10 cellular contexts compared by ENCODE assay signal in the genomic region with DNA sequence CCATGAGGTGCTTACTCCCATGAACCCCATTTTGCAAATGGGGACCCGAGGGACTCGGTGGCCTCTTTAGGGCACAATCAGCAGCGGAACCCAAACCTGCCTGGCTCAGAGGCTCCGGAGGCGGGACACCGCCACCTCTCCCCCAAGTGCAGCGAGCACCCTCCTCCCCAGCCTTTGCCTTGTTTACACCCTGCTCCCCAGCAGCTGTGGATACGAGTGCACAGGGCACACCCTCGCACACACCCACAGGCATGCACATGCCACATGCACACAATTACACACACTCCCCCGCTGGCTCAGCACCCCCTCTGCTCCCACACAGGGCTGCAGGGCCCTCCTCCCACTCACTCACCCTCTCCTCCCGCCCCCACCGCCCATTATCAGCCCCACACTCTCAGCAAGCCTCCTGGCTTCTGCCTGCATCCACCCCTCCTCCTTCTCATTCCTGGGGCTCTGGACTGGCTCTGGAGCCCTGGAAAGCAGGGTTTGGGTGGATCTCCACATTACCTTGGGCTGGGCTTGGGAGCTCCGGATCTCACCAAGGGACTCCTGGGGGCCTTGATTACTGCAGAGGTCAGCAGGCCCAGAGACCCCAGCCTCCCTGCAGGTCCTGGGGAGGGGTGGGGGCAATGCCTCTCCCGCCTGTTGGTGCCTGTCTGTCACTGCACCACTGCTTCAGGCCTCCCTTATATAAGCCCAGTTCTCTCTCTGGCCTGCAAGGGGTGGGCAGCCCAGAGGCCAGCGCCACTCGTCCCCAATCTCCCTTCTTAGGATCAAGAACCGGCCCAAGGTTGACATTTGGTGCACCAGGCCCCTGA. TPM values are rescaled to one million over a fixed set of nuclear protein-coding genes. Genes with fewer than 3 reads are reported as not detected.
DNase-seq lines count a peak whose midpoint lies in the region; ATAC-seq and TF ChIP-seq lines count a peak whose summit lies in the region.
"Had no signal": no experiment of that assay in that cellular context is flagged by ENCODE, and none has a peak within 500 bp of the region (broad histone marks: within the 10 kb centered on the region; RNA-seq: fewer than 3 reads in every experiment).

No MANE protein-coding gene starts in this region.

- H2AFZ ChIP-seq in neural progenitor cell (replicated peaks): no peak overlapping the region

- peak overlapping the region; percentile 26 for H3K4me2 ChIP-seq in neural progenitor cell

- peaks cover under 1% of the 10 kb centered on the region for H3K79me2 ChIP-seq in neural progenitor cell (ENCODE audit: low read depth)

- H3K4me3 ChIP-seq in Peyer's patch: peak overlapping the region in 2 of 4 donors; percentile 15 to 49
- peak overlapping the region in 1 of 2 donors; percentile 2 for H3K4me3 ChIP-seq in gastroesophageal sphincter
- H3K4me3 ChIP-seq in neural progenitor cell: no peak overlapping the region

- peak overlapping the region; percentile 82 for H3K27ac Mint-ChIP-seq in neural progenitor cell
- H3K27ac Mint-ChIP-seq: B cell had no signal

- H3K9ac ChIP-seq in neural progenitor cell: no peak overlapping the region

- H3K4me1 Mint-ChIP-seq in neural progenitor cell: peaks cover 37% of the 10 kb centered on the region

- H3K9me3 ChIP-seq in Peyer's patch: no peaks in the 10 kb centered on the region
- H3K9me3 ChIP-seq in gastroesophageal sphincter: no peaks in the 10 kb centered on the region
- no peaks in the 10 kb centered on the region for H3K9me3 ChIP-seq in neural progenitor cell (ENCODE audit: low read depth)

- peaks cover 18% of the 10 kb centered on the region for H3K27me3 Mint-ChIP-seq in neural progenitor cell (ENCODE audit: insufficient read depth, low read depth)
- H3K27me3 Mint-ChIP-seq: B cell had no signal

- H3K9me3 Mint-ChIP-seq in neural progenitor cell: no peaks in the 10 kb centered on the region

- ATAC-seq in gastroesophageal sphincter: peak; percentile 52
- no peak for ATAC-seq in HG02870 (IDR thresholded peaks at IDR 0.05; ENCODE audit: unreplicated experiment)
- ATAC-seq in HG03378 (IDR thresholded peaks at IDR 0.05; ENCODE audit: unreplicated experiment): no peak

- no peaks in the 10 kb centered on the region for H3F3A ChIP-seq in neural progenitor cell (ENCODE audit: low read depth)

- H3K4me1 ChIP-seq in Peyer's patch (peaks cover 0 to 58% (median 4%) of the 10 kb centered on the region in 4 donors), gastroesophageal sphincter (peaks cover 7 to 82% (median 35%) of the 10 kb centered on the region in 3 donors), neural progenitor cell (peaks cover 15% of the 10 kb centered on the region)

- peak in 1 of 2 donors; percentile 77 for TF ChIP-seq POLR2A in Peyer's patch (IDR thresholded peaks at IDR 0.05)
- TF ChIP-seq POLR2A in gastroesophageal sphincter (IDR thresholded peaks at IDR 0.05): no peak

- H3K27me3 ChIP-seq in Peyer's patch: no peaks in the 10 kb centered on the region
- no peaks in the 10 kb centered on the region for H3K27me3 ChIP-seq in gastroesophageal sphincter
- no peaks in the 10 kb centered on the region for H3K27me3 ChIP-seq in neural progenitor cell

- H3K4me3 Mint-ChIP-seq in neural progenitor cell: no peak overlapping the region
- H3K4me3 Mint-ChIP-seq: B cell had no signal

- no peak for TF ChIP-seq EP300 in gastroesophageal sphincter (IDR thresholded peaks at IDR 0.05)

- DNase-seq in AG20443 (ENCODE audit: low spot score) (peak; percentile 70), Peyer's patch (peak in 2 of 3 donors; percentile 89 to 90), neural progenitor cell (ENCODE audit: low spot score) (peak; percentile 40), HuH-7.5 (ENCODE audit: low spot score) (no peak)
- no peak for DNase-seq in activated CD8-positive, alpha-beta memory T cell treated with anti-CD3 and anti-CD28 coated beads for 24 hours
- DNase-seq: activated gamma-delta T cell treated with Interleukin-2 at 50 U/mL for 16 hours had no signal

- TF ChIP-seq CTCF in Peyer's patch (IDR thresholded peaks at IDR 0.05) (peak in 2 of 6 experiments; percentile 8), gastroesophageal sphincter (IDR thresholded peaks at IDR 0.05) (peak in 1 of 4 experiments; percentile 24), neural progenitor cell (IDR thresholded peaks at IDR 0.05) (peak; percentile 11)

- peaks cover 7% of the 10 kb centered on the region for H4K20me1 ChIP-seq in neural progenitor cell (ENCODE audit: low read depth)

- H3K27ac ChIP-seq in Peyer's patch (peak overlapping the region in 3 of 4 donors; percentile 80 to 98 (median 84)), gastroesophageal sphincter (peak overlapping the region; percentile 4 to 82 (median 80)), neural progenitor cell (no peak overlapping the region)

- WGBS in gastroesophageal sphincter (ENCODE audit: low coverage in 1 of 2), 2 donors: 20% methylated on average over 3 of the region's 17 CpGs; no CpG with 5 or more reads in 1 of the 2 donors

- peaks cover 9% of the 10 kb centered on the region for H3K36me3 Mint-ChIP-seq in neural progenitor cell

- H3K36me3 ChIP-seq in Peyer's patch (peaks cover 0 to 54% (median 0%) of the 10 kb centered on the region in 3 donors), gastroesophageal sphincter (peaks cover 0 to 77% of the 10 kb centered on the region in 2 donors), neural progenitor cell (no peaks in the 10 kb centered on the region)

RNA-seq across cellular contexts. Expression of a gene that starts 6.4 kb away (rescaled TPM):
- total RNA-seq in Peyer's patch (100 to 1,000 TPM in 3 of 4 donors, 10 to 100 TPM in 1; 23.1 to 283 (median 164) TPM), gastroesophageal sphincter (10 to 100 TPM; 31.6 to 70.6 (median 58.1) TPM), neural progenitor cell (ENCODE audit: low replicate concordance) (12.6 and 17.3 TPM in 2 replicates)

RNA-seq across cellular contexts. Expression of a gene that starts 28.4 kb away (rescaled TPM):
- total RNA-seq in Peyer's patch (1 to 10 TPM in 2 of 4 donors, under 1 TPM in 2; 0.53 to 2.5 (median 1.0) TPM), gastroesophageal sphincter (1 to 10 TPM; 1.3 to 2.8 (median 2.3) TPM), neural progenitor cell (ENCODE audit: low replicate concordance) (8.7 and 27.9 TPM in 2 replicates)

RNA-seq across cellular contexts. Expression of a gene that starts 45.6 kb away (rescaled TPM):
- total RNA-seq in Peyer's patch (100 to 1,000 TPM in 3 of 4 donors, 10 to 100 TPM in 1; 71.0 to 285 (median 247) TPM), gastroesophageal sphincter (100 to 1,000 TPM in 3 of 4 donors, 10 to 100 TPM in 1; 62.4 to 131 (median 124) TPM), neural progenitor cell (ENCODE audit: low replicate concordance) (7.7 and 11.9 TPM in 2 replicates)

RNA-seq across cellular contexts. Expression of a gene that starts 48.9 kb away (rescaled TPM):
- total RNA-seq in Peyer's patch (10 to 100 TPM; 18.0 to 40.4 (median 32.9) TPM), gastroesophageal sphincter (10 to 100 TPM; 23.3 to 38.1 (median 30.8) TPM), neural progenitor cell (ENCODE audit: low replicate concordance) (12.0 and 31.4 TPM in 2 replicates)

Comparison
In these comparisons a context has a peak if more than half of its experiments do, and no peak if none do; other contexts are left out.
1. DNase-seq: peak in AG20443 (single experiment), Peyer's patch (2 of 3) and neural progenitor cell (single experiment); none in activated CD8-positive, alpha-beta memory T cell treated with anti-CD3 and anti-CD28 coated beads for 24 hours (single experiment) and HuH-7.5 (single experiment).